Comparison of ENCODE assay signal across 8 cellular contexts in the genomic region with DNA sequence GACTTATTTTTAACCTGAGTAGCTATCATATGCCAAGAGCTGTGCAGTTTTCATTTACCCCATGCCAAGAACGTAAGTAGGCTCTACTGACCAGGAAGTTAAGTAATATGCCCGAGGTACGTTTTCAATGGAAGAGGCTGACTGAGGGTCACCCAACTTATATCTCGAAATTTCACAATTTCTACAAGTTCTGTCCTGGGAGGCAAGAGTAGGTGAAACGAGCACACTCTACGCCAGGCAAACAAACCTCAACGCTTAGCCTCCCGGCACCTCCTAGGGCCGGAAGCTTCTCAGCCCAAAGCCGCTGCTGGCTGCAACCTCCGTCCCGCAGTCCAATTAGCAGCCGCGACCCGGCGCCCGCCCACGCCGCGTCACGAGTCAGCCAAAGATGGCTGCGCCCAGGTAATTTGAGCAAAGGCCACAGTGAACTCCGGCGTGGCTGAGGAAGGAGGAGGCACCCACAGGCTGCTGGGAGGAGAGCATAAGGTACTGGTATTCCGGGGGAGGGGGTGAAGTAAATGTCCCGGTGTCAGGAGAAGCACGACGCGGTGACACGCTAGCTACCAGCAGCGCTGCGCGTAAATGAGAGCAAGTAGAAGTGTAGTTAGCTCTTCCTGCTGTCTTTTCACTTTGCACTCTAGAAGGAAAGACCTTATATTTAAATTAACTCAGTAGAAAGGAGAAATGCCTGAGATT. TPM values are rescaled to one million over a fixed set of nuclear protein-coding genes. Genes with fewer than 3 reads are reported as not detected.
A peak's percentile ranks its signal among the peaks of the same experiment; 100 is the strongest.
DNase-seq lines count a peak whose midpoint lies in the region; ATAC-seq and TF ChIP-seq lines count a peak whose summit lies in the region.

Gene TMEM126A (plus strand): TSS at position 364 of the 696 bp plus-strand sequence. CDS start 2,289 bp downstream, outside the sequence.

- peak within 1 kb of the TSS; percentile 96 for H3K4me3 Mint-ChIP-seq in progenitor cell of endocrine pancreas (ENCODE audit: low read depth)

- DNase-seq in NCI-H187 treated with DMSO at 0.1 percent for 48 hours (lab: John Stamatoyannopoulos, UW) (peak; percentile 73), anterior cingulate cortex (lab: John Stamatoyannopoulos, UW) (peak; percentile 46 to 93 (median 82)), left ventricle myocardium superior (peak; percentile 94), progenitor cell of endocrine pancreas (ENCODE audit: low spot score, unreplicated experiment) (peak; percentile 83), ureter (ENCODE audit: low spot score) (peak; percentile 93)

- peak; percentile 98 for TF ChIP-seq POLR2A in GM18505 (IDR thresholded peaks at IDR 0.05; ENCODE audit: borderline replicate concordance, extremely low read depth, insufficient read depth, insufficient read length)

- no peak for TF ChIP-seq CTCF in progenitor cell of endocrine pancreas (IDR thresholded peaks at IDR 0.05; ENCODE audit: unreplicated experiment)

- ATAC-seq in GM18505 (IDR thresholded peaks at IDR 0.05; ENCODE audit: unreplicated experiment) (peak; percentile 100), HG02970 (IDR thresholded peaks at IDR 0.05; ENCODE audit: low FRiP score, unreplicated experiment) (peak; percentile 100), left ventricle myocardium superior (peak; percentile 99)

- H3K9me3 Mint-ChIP-seq in progenitor cell of endocrine pancreas (ENCODE audit: low read depth) = no peaks in the 10 kb centered on the region

- H3K36me3 Mint-ChIP-seq in progenitor cell of endocrine pancreas (ENCODE audit: insufficient read depth) = peaks cover 3% of the 10 kb centered on the region

- peaks cover 16% of the 10 kb centered on the region for H3K4me1 Mint-ChIP-seq in progenitor cell of endocrine pancreas (ENCODE audit: low read depth)

- peak within 1 kb of the TSS; percentile 98 for H3K27ac Mint-ChIP-seq in progenitor cell of endocrine pancreas

- intact Hi-C loops in T-helper 2 cell treated with Interferon-gamma antibody and Interleukin-4, amounts not matched to agents 100 ng/mL and 5 ng/mL, for 36 hours (cut with micrococcal nuclease) = loop anchor here (1.0 to 5.0 kb wide), 5 partner anchors 17 to 600 kb away; partner anchors contain the start of genes PICALM and TMEM126B
- intact Hi-C loops in left ventricle myocardium superior (cut with micrococcal nuclease) = no loop called here

- peaks cover 8% of the 10 kb centered on the region for H3K27me3 Mint-ChIP-seq in progenitor cell of endocrine pancreas

RNA-seq across cellular contexts. Expression of gene TMEM126A, which starts in this region (rescaled TPM):
- 37.9 and 41.5 TPM in 2 replicates for total RNA-seq in T-helper 2 cell treated with Interferon-gamma antibody and Interleukin-4, amounts not matched to agents 100 ng/mL and 5 ng/mL, for 36 hours
- total RNA-seq in left ventricle myocardium superior = 77.4 TPM
- total RNA-seq in progenitor cell of endocrine pancreas = 22.0 and 25.8 TPM in 2 replicates
- total RNA-seq in ureter = 23.8 TPM

Comparison
In these comparisons a context has a peak if more than half of its experiments do, and no peak if none do; other contexts are left out.
1. Peak in every context shown above with its lines: DNase-seq and ATAC-seq.